In the genomic region with DNA sequence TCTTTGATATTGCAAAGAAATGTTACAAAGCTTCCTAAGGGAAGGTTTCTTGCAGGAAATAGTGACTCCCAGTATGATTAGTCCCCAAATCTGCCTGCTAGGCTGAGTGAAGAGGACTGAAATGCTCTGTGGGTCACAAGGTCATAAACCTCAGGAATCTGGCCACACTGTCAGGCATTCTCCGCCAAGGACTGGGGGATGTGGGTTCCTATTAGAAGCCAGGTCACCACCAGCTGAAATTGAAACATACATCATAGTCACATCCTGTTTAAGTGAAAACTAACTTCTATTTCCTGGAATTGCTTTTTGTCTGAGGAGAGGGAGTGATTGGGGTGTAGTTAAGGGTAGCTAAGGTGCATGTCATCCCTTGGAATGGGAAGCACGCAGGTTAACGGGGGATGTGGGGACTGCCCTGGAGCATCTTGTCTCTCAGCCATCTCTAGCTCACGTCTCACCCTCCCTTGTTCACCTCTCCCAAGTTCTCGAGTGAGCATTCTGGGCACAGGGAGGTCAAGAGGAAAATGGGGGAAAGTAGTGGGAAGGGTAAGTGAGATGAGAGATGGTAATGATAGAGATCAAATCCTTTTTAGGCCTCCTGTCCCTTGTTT, we compare ENCODE assay signal across 8 cellular contexts. TPM values are rescaled to one million over a fixed set of nuclear protein-coding genes. Genes with fewer than 3 reads are reported as not detected.
A peak's percentile ranks its signal among the peaks of the same experiment; 100 is the strongest.
DNase-seq lines count a peak whose midpoint lies in the region; ATAC-seq lines count a peak whose summit lies in the region.

No MANE protein-coding gene starts in this region.

- no peaks in the 10 kb centered on the region for H3K79me1 ChIP-seq in mesendoderm (ENCODE audit: low read length)

- H3K56ac ChIP-seq in mesendoderm (ENCODE audit: low read length), result no peak overlapping the region

- H3K4me1 Mint-ChIP-seq in activated naive CD8-positive, alpha-beta T cell treated with anti-CD3 and anti-CD28 coated beads, Interleukin-2, amount 10 ng/mL, durations not matched to agents 7 days and 5 days, result peaks cover 32% of the 10 kb centered on the region

- H2AK5ac ChIP-seq in mesendoderm (ENCODE audit: low read length), result peak overlapping the region; percentile 81

- peaks cover 23 to 80% (median 54%) of the 10 kb centered on the region in 10 experiments for H3K4me1 ChIP-seq in BLaER1 treated with 17β-estradiol and CSF1 and Interleukin-3, amounts not matched to agents 10 nM and 100 nM
- H3K4me1 ChIP-seq in mesendoderm (ENCODE audit: control insufficient read depth, low read depth, low read length), result peaks cover 10% of the 10 kb centered on the region

- H3K27me3 ChIP-seq in BLaER1 treated with 17β-estradiol and CSF1 and Interleukin-3, amounts not matched to agents 10 nM and 100 nM, result no peaks in the 10 kb centered on the region
- no peaks in the 10 kb centered on the region for H3K27me3 ChIP-seq in mesendoderm (ENCODE audit: insufficient read depth, low read length, poor library complexity)

- H3K4me3 ChIP-seq in BLaER1 treated with 17β-estradiol and CSF1 and Interleukin-3, amounts not matched to agents 10 nM and 100 nM, result peak overlapping the region in 4 of 10 experiments; percentile 8 to 28 (median 20); a peak in 3 of 20 replicates
- H3K4me3 ChIP-seq in mesendoderm (ENCODE audit: low read length), result no peak overlapping the region

- H3K36me3 ChIP-seq in BLaER1 treated with 17β-estradiol and CSF1 and Interleukin-3, amounts not matched to agents 10 nM and 100 nM, result no peaks in the 10 kb centered on the region
- no peaks in the 10 kb centered on the region for H3K36me3 ChIP-seq in mesendoderm (ENCODE audit: control insufficient read depth, insufficient read depth, low read length)

- H3K27ac Mint-ChIP-seq in activated naive CD8-positive, alpha-beta T cell treated with anti-CD3 and anti-CD28 coated beads, Interleukin-2, amount 10 ng/mL, durations not matched to agents 7 days and 5 days, result peak overlapping the region; percentile 84

- ATAC-seq in HG03108 (IDR thresholded peaks at IDR 0.05; ENCODE audit: unreplicated experiment) (peak; percentile 43), HG03025 (IDR thresholded peaks at IDR 0.05; ENCODE audit: low FRiP score, unreplicated experiment) (no peak), HG03342 (IDR thresholded peaks at IDR 0.05; ENCODE audit: unreplicated experiment) (no peak)
- peak; percentile 89 for ATAC-seq in activated naive CD8-positive, alpha-beta T cell treated with anti-CD3 and anti-CD28 coated beads, Interleukin-2, amount 10 ng/mL, durations not matched to agents 7 days and 5 days (ENCODE audit: low read depth)

- H3K18ac ChIP-seq in mesendoderm (ENCODE audit: low read length), result no peak overlapping the region

- peak overlapping the region; percentile 73 to 92 (median 87) for H3K27ac ChIP-seq in BLaER1 treated with 17β-estradiol and CSF1 and Interleukin-3, amounts not matched to agents 10 nM and 100 nM
- no peak overlapping the region for H3K27ac ChIP-seq in mesendoderm (ENCODE audit: low read depth, low read length)

- no peaks in the 10 kb centered on the region for H3K79me2 ChIP-seq in mesendoderm (ENCODE audit: control insufficient read depth, insufficient read depth, low read length)

- no peak for DNase-seq in activated naive CD8-positive, alpha-beta T cell treated with anti-CD3 and anti-CD28 coated beads, Interleukin-2, amount 10 ng/mL, durations not matched to agents 7 days and 5 days
- peak; percentile 64 for DNase-seq in mesendoderm
- no peak for DNase-seq in cerebellar nuclear complex (lab: John Stamatoyannopoulos, UW)
- no peak for DNase-seq in pons (ENCODE audit: low spot score)

- peaks cover 1% of the 10 kb centered on the region for H3K36me3 Mint-ChIP-seq in activated naive CD8-positive, alpha-beta T cell treated with anti-CD3 and anti-CD28 coated beads, Interleukin-2, amount 10 ng/mL, durations not matched to agents 7 days and 5 days

- H3K9me3 Mint-ChIP-seq in activated naive CD8-positive, alpha-beta T cell treated with anti-CD3 and anti-CD28 coated beads, Interleukin-2, amount 10 ng/mL, durations not matched to agents 7 days and 5 days, result peaks cover 1% of the 10 kb centered on the region

- no peaks in the 10 kb centered on the region for H3K9me3 ChIP-seq in BLaER1 treated with 17β-estradiol and CSF1 and Interleukin-3, amounts not matched to agents 10 nM and 100 nM (replicated peaks in 1 of 11)

- H4K8ac ChIP-seq in mesendoderm (ENCODE audit: low read depth, low read length), result no peak overlapping the region

- peaks cover 12% of the 10 kb centered on the region for H3K27me3 Mint-ChIP-seq in activated naive CD8-positive, alpha-beta T cell treated with anti-CD3 and anti-CD28 coated beads, Interleukin-2, amount 10 ng/mL, durations not matched to agents 7 days and 5 days

- no peak overlapping the region for H3K23ac ChIP-seq in mesendoderm (ENCODE audit: low read length)

- H4K5ac ChIP-seq in mesendoderm (ENCODE audit: low read length), result no peak overlapping the region

- H3K9ac ChIP-seq in BLaER1 treated with 17β-estradiol and CSF1 and Interleukin-3, amounts not matched to agents 10 nM and 100 nM, result peak overlapping the region; percentile 4 to 75 (median 69); a peak in 19 of 22 replicates
- H3K9ac ChIP-seq in mesendoderm (ENCODE audit: low read length), result no peak overlapping the region

- no peak overlapping the region for H2BK15ac ChIP-seq in mesendoderm (replicated peaks; ENCODE audit: low read depth)

- H3K4me3 Mint-ChIP-seq in activated naive CD8-positive, alpha-beta T cell treated with anti-CD3 and anti-CD28 coated beads, Interleukin-2, amount 10 ng/mL, durations not matched to agents 7 days and 5 days, result peak overlapping the region; percentile 69

- H3K4me2 ChIP-seq in BLaER1 treated with 17β-estradiol and CSF1 and Interleukin-3, amounts not matched to agents 10 nM and 100 nM, result peak overlapping the region; percentile 39 to 89 (median 83)
- H3K4me2 ChIP-seq in mesendoderm (ENCODE audit: low read length), result no peak overlapping the region

- H4K20me1 ChIP-seq in BLaER1 treated with 17β-estradiol and CSF1 and Interleukin-3, amounts not matched to agents 10 nM and 100 nM, result no peaks in the 10 kb centered on the region

- no peak overlapping the region for H2BK120ac ChIP-seq in mesendoderm (ENCODE audit: low read depth, low read length)

- POLR2A ChIA-PET in activated naive CD8-positive, alpha-beta T cell treated with anti-CD3 and anti-CD28 coated beads, Interleukin-2, amount 10 ng/mL, durations not matched to agents 7 days and 5 days (lab: Charles Lee), result interaction anchor here (0.5 to 1.4 kb wide), 7 partner anchors 9 to 204 kb away, joined by 3 to 4 read pairs (median 3); partner anchors contain the start of gene GSAP

- no CpG with 5 or more reads among the region's 5 CpGs for WGBS in mesendoderm (ENCODE audit: extremely low coverage, insufficient coverage, low lambda C conversion rate)

- peak overlapping the region; percentile 27 for H2BK5ac ChIP-seq in mesendoderm (ENCODE audit: low read length)

- no peak overlapping the region for H3K4ac ChIP-seq in mesendoderm (ENCODE audit: low read depth, low read length)

RNA-seq across cellular contexts. Expression of gene GSAP, which starts 12.0 kb away (rescaled TPM):
- 1 to 10 TPM; 8.3 to 9.3 TPM for total RNA-seq in activated naive CD8-positive, alpha-beta T cell treated with anti-CD3 and anti-CD28 coated beads, Interleukin-2, amount 10 ng/mL, durations not matched to agents 7 days and 5 days
- polyA plus RNA-seq in mesendoderm (2013, experiment 1 of 2), result 0.14 TPM
- polyA plus RNA-seq in mesendoderm (2013, experiment 2 of 2), result 0.14 TPM

Comparison
In these comparisons a context has a peak if more than half of its experiments do, and no peak if none do; other contexts are left out.
1. ATAC-seq: peak in HG03108 (single experiment) and activated naive CD8-positive, alpha-beta T cell treated with anti-CD3 and anti-CD28 coated beads, Interleukin-2, amount 10 ng/mL, durations not matched to agents 7 days and 5 days (single experiment); none in HG03025 (single experiment) and HG03342 (single experiment).